ENCODE assay signal across 20 cellular contexts in genomic region chr18:52387246-52387645, GRCh38. TPM values are rescaled to one million over a fixed set of nuclear protein-coding genes. Genes with fewer than 3 reads are reported as not detected.
DNase-seq lines count a peak whose midpoint lies in the region; TF ChIP-seq lines count a peak whose summit lies in the region.
"Had no signal": no experiment of that assay in that cellular context is flagged by ENCODE, and none has a peak within 500 bp of the region (broad histone marks: within the 10 kb centered on the region; RNA-seq: fewer than 3 reads in every experiment).

No MANE protein-coding gene starts in this region.

- intact Hi-C loops in adrenal gland (cut with DNase I) = no loop called here

- no peak for TF ChIP-seq POLR2A in adrenal gland (IDR thresholded peaks at IDR 0.05)

- H3K4me3 ChIP-seq in SK-N-MC = peak overlapping the region; percentile 33
- no peak overlapping the region for H3K4me3 ChIP-seq in adrenal gland
- H3K4me3 ChIP-seq: GM12878 had no signal

- H3K27me3 ChIP-seq in adrenal gland = no peaks in the 10 kb centered on the region
- H3K27me3 ChIP-seq: BE2C had no signal

- H3K27ac ChIP-seq in SK-N-MC = peak overlapping the region; percentile 99
- no peak overlapping the region for H3K27ac ChIP-seq in adrenal gland

- DNase-seq in NCI-H748 (lab: John Stamatoyannopoulos, UW; ENCODE audit: unreplicated experiment) = peak; percentile 18
- no peak for DNase-seq in NCI-H748 treated with DMSO at 0.1 percent for 48 hours (lab: John Stamatoyannopoulos, UW)
- DNase-seq in NCI-H2227 treated with DMSO at 0.1 percent for 48 hours (lab: John Stamatoyannopoulos, UW) = peak; percentile 1
- peak; percentile 81 for DNase-seq in SK-N-MC (ENCODE audit: low read depth, low spot score)
- no peak for DNase-seq in NCI-H2107 (lab: John Stamatoyannopoulos, UW)
- no peak for DNase-seq in adrenal gland
- DNase-seq in foreskin melanocyte = no peak
- DNase-seq: 8988T; BE2C; C1 segment of cervical spinal cord; CD4-positive, CD25-positive, alpha-beta regulatory T cell; CD8-positive, alpha-beta memory T cell; COR-L47; DMS 273 treated with DMSO at 0.1 percent for 48 hours; DMS53; DND-41; EL; H9 had no signal

- peak overlapping the region; percentile 64 for H3K9ac ChIP-seq in SK-N-MC (ENCODE audit: insufficient read length)

- TF ChIP-seq CTCF in adrenal gland (IDR thresholded peaks at IDR 0.05) = no peak

- 64 to 75% (median 68%) methylated on average over 3 of the region's 3 CpGs for WGBS in adrenal gland, 4 donors

- H3K36me3 ChIP-seq in SK-N-MC (ENCODE audit: insufficient read depth, low read length) (no peaks in the 10 kb centered on the region), adrenal gland (replicated peaks in 1 of 2) (no peaks in the 10 kb centered on the region)
- H3K36me3 ChIP-seq: BE2C had no signal

- no peaks in the 10 kb centered on the region for H3K4me1 ChIP-seq in adrenal gland (replicated peaks in 1 of 2)
- H3K4me1 ChIP-seq: BE2C had no signal

- H3K9me3 ChIP-seq in SK-N-MC (ENCODE audit: low read depth, low read length) (no peaks in the 10 kb centered on the region), adrenal gland (replicated peaks in 1 of 3) (no peaks in the 10 kb centered on the region)
- H3K9me3 ChIP-seq: BE2C had no signal

RNA-seq across cellular contexts. Expression of gene DCC, which starts 47.2 kb away (rescaled TPM):
- 1 to 10 TPM in 5 of 8 donors, under 1 TPM in 2, not detected in 1; 0.43 to 3.5 (median 1.9) TPM for total RNA-seq in adrenal gland
- 1 to 10 TPM in 1 of 3 donors, under 1 TPM in 2; 0.40 to 1.1 (median 0.94) TPM for polyA plus RNA-seq in adrenal gland
- total RNA-seq: CD4-positive, CD25-positive, alpha-beta regulatory T cell; CD8-positive, alpha-beta memory T cell; G401; GM12878 had no signal
- polyA plus RNA-seq: CD4-positive, CD25-positive, alpha-beta regulatory T cell; CD8-positive, alpha-beta memory T cell had no signal

Comparison
In these comparisons a context has a peak if more than half of its experiments do, and no peak if none do; other contexts are left out.
1. DNase-seq: peak in NCI-H748 (single experiment), NCI-H2227 treated with DMSO at 0.1 percent for 48 hours (single experiment) and SK-N-MC (single experiment); none in NCI-H748 treated with DMSO at 0.1 percent for 48 hours (single experiment), NCI-H2107 (single experiment), adrenal gland (0 of 7) and foreskin melanocyte (single experiment).